In the genomic region with DNA sequence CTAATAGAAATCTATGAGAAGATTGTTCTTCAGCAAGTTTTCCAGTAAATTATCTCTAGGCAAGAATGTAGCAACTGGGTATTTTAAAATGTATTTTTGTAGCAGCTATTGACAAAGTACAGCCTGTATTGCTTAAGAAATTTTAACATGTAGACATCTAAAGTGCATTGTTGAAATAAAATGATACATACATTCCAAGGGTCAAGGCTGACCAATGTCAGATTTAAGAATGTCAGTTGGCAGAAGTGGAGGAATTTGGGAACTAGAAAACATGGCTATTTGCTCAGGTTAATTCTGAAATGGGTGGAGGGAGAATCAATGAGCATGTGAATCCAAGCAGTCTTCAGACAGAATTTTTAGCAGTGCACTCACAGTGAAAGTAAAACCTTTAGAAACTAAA, we compare ENCODE assay signal across 22 cellular contexts. TPM values are rescaled to one million over a fixed set of nuclear protein-coding genes. Genes with fewer than 3 reads are reported as not detected.
DNase-seq lines count a peak whose midpoint lies in the region; ATAC-seq and TF ChIP-seq lines count a peak whose summit lies in the region.
"Had no signal": no experiment of that assay in that cellular context is flagged by ENCODE, and none has a peak within 500 bp of the region (broad histone marks: within the 10 kb centered on the region; RNA-seq: fewer than 3 reads in every experiment).

No MANE protein-coding gene starts in this region.

- no peaks in the 10 kb centered on the region for H3K36me3 Mint-ChIP-seq in GM23338 (ENCODE audit: low read depth)
- H3K36me3 Mint-ChIP-seq: naive thymus-derived CD8-positive, alpha-beta T cell; stimulated activated memory B cell treated with anti-CD40 and anti-IgM and Interleukin-4, amounts not matched to agents 10 μg/mL and 1 μg/mL and 100 μg/mL, for 72 hours had no signal

- H3K4me3 Mint-ChIP-seq in GM23338 = no peak overlapping the region
- H3K4me3 Mint-ChIP-seq: activated B cell treated with CpG ODN at 0.5 μM for 24 hours; activated CD4-positive, alpha-beta T cell treated with anti-CD3 and anti-CD28 coated beads, Interleukin-2, amount 10 ng/mL, durations not matched to agents 7 days and 5 days; activated T-cell treated with anti-CD3 and anti-CD28 coated beads, Interleukin-2, amount 50 U/mL, for 4 hours; naive thymus-derived CD8-positive, alpha-beta T cell; stimulated activated memory B cell treated with anti-CD40 and anti-IgM and Interleukin-4, amounts not matched to agents 10 μg/mL and 1 μg/mL and 100 μg/mL, for 72 hours had no signal

- no peaks in the 10 kb centered on the region for H3K9me3 Mint-ChIP-seq in GM23338
- H3K9me3 Mint-ChIP-seq: activated B cell treated with CpG ODN at 0.5 μM for 24 hours; activated CD4-positive, alpha-beta T cell treated with anti-CD3 and anti-CD28 coated beads, Interleukin-2, amount 10 ng/mL, durations not matched to agents 7 days and 5 days; activated T-cell treated with anti-CD3 and anti-CD28 coated beads, Interleukin-2, amount 50 U/mL, for 4 hours; naive thymus-derived CD8-positive, alpha-beta T cell; stimulated activated memory B cell treated with anti-CD40 and anti-IgM and Interleukin-4, amounts not matched to agents 10 μg/mL and 1 μg/mL and 100 μg/mL, for 72 hours had no signal

- TF ChIP-seq EP300 in gastroesophageal sphincter (IDR thresholded peaks at IDR 0.05) = no peak

- no peak overlapping the region for H3K4me2 ChIP-seq in GM23338

- DNase-seq in GM23338 (ENCODE audit: low spot score) (no peak), choroid plexus epithelial cell (ENCODE audit: low read depth) (peak; percentile 61), iris pigment epithelial cell (ENCODE audit: low read depth) (peak; percentile 53), NCI-H1105 treated with DMSO at 0.1 percent for 48 hours (lab: John Stamatoyannopoulos, UW) (no peak), NCI-H1105 (lab: John Stamatoyannopoulos, UW) (no peak)
- DNase-seq: activated B cell treated with CpG ODN at 0.5 μM for 24 hours; activated CD4-positive, alpha-beta T cell treated with anti-CD3 and anti-CD28 coated beads, Interleukin-2, amount 10 ng/mL, durations not matched to agents 7 days and 5 days; activated T-cell treated with anti-CD3 and anti-CD28 coated beads, Interleukin-2, amount 50 U/mL, for 4 hours; DND-41; head of caudate nucleus; naive thymus-derived CD8-positive, alpha-beta T cell; NCI-H1048; NCI-H1694 treated with DMSO at 0.1 percent for 48 hours; NCI-H446 treated with DMSO at 0.1 percent for 48 hours; NCI-H82; occipital lobe; SJCRH30; T-helper 1 cell had no signal

- no peaks in the 10 kb centered on the region for H3K79me2 ChIP-seq in GM23338 (replicated peaks; ENCODE audit: insufficient read depth)

- peaks cover 14% of the 10 kb centered on the region; the same call in 1 of the 2 replicates for H3K4me1 ChIP-seq in GM23338 (ENCODE audit: insufficient read depth)
- peaks cover 0 to 20% (median 0%) of the 10 kb centered on the region in 3 donors for H3K4me1 ChIP-seq in gastroesophageal sphincter

- H2AFZ ChIP-seq in GM23338 = 0 out of 2 replicates have a peak overlapping the region, but pooled peaks have one; percentile 95

- H3K4me3 ChIP-seq in GM23338 (no peak overlapping the region), choroid plexus epithelial cell (ENCODE audit: low read depth, low read length) (no peak overlapping the region), gastroesophageal sphincter (no peak overlapping the region)
- H3K4me3 ChIP-seq: K562, SJCRH30 had no signal

- H3F3A ChIP-seq in GM23338 (replicated peaks; ENCODE audit: low read depth) = no peaks in the 10 kb centered on the region

- H3K9me2 ChIP-seq in GM23338 (ENCODE audit: insufficient read depth) = no peaks in the 10 kb centered on the region

- no peak for TF ChIP-seq CTCF in GM23338 (conservative IDR thresholded peaks at IDR 0.05; ENCODE audit: low read depth in 2 of 2)
- TF ChIP-seq CTCF in choroid plexus epithelial cell (conservative IDR thresholded peaks at IDR 0.05; ENCODE audit: low read depth, low read length) = no peak
- TF ChIP-seq CTCF in gastroesophageal sphincter (IDR thresholded peaks at IDR 0.05) = no peak

- no peaks in the 10 kb centered on the region for H3K9me3 ChIP-seq in gastroesophageal sphincter
- H3K9me3 ChIP-seq: SJCRH30 had no signal

- no peak for TF ChIP-seq POLR2A in gastroesophageal sphincter (IDR thresholded peaks at IDR 0.05)

- no peak overlapping the region for H3K27ac Mint-ChIP-seq in GM23338
- H3K27ac Mint-ChIP-seq: activated B cell treated with CpG ODN at 0.5 μM for 24 hours; activated CD4-positive, alpha-beta T cell treated with anti-CD3 and anti-CD28 coated beads, Interleukin-2, amount 10 ng/mL, durations not matched to agents 7 days and 5 days had no signal

- H3K36me3 ChIP-seq in GM23338 (ENCODE audit: insufficient read depth) (no peaks in the 10 kb centered on the region), gastroesophageal sphincter (no peaks in the 10 kb centered on the region)
- H3K36me3 ChIP-seq: SJCRH30 had no signal

- no peaks in the 10 kb centered on the region for H4K20me1 ChIP-seq in GM23338 (replicated peaks; ENCODE audit: insufficient read depth)

- ATAC-seq in GM23338 = no peak
- no peak for ATAC-seq in HG02884 (IDR thresholded peaks at IDR 0.05; ENCODE audit: unreplicated experiment)
- no peak for ATAC-seq in gastroesophageal sphincter
- ATAC-seq: activated T-cell treated with anti-CD3 and anti-CD28 coated beads, Interleukin-2, amount 50 U/mL, for 4 hours; K562; naive thymus-derived CD8-positive, alpha-beta T cell; stimulated activated memory B cell treated with anti-CD40 and anti-IgM and Interleukin-4, amounts not matched to agents 10 μg/mL and 1 μg/mL and 100 μg/mL, for 72 hours had no signal

- H3K27me3 ChIP-seq in GM23338 (ENCODE audit: insufficient read depth) = no peaks in the 10 kb centered on the region
- no peaks in the 10 kb centered on the region for H3K27me3 ChIP-seq in gastroesophageal sphincter
- H3K27me3 ChIP-seq: SJCRH30 had no signal

- peaks cover 6% of the 10 kb centered on the region for H3K27me3 Mint-ChIP-seq in GM23338 (ENCODE audit: insufficient read depth, low read depth, poor library complexity)
- H3K27me3 Mint-ChIP-seq: activated CD4-positive, alpha-beta T cell treated with anti-CD3 and anti-CD28 coated beads, Interleukin-2, amount 10 ng/mL, durations not matched to agents 7 days and 5 days had no signal

- peaks cover 16% of the 10 kb centered on the region for H3K4me1 Mint-ChIP-seq in GM23338

- no peak overlapping the region for H3K27ac ChIP-seq in GM23338 (ENCODE audit: low read depth)
- peak overlapping the region in 2 of 4 donors; percentile 23 to 54 for H3K27ac ChIP-seq in gastroesophageal sphincter
- H3K27ac ChIP-seq: SJCRH30 had no signal

TF ChIP-seq in GM23338, 12 proteins besides CTCF, POLR2A, EP300 and RAD21 (continues in another document):
- TF ChIP-seq ZNF331 (CRISPR knock-in tag; IDR thresholded peaks at IDR 0.05; ENCODE audit: low read depth) = no peak
- TF ChIP-seq JUNB (IDR thresholded peaks at IDR 0.05; ENCODE audit: unreplicated experiment) = no peak

RNA-seq across cellular contexts. Expression of gene ZSWIM6, which starts 57.5 kb away (rescaled TPM):
- total RNA-seq in GM23338 (2014; rRNA removed; shearing (Covaris generic)) = 6.0 and 6.6 TPM in 2 replicates
- 3.8 and 3.9 TPM in 2 replicates for polyA plus RNA-seq in GM23338 (2016; fragmentation: Nextera tagmentation; extraction: Ambion mirVana)
- total RNA-seq in gastroesophageal sphincter = 10 to 100 TPM in 3 of 4 donors, 1 to 10 TPM in 1; 8.9 to 20.9 (median 12.3) TPM

Comparison
In these comparisons a context has a peak if more than half of its experiments do, and no peak if none do; other contexts are left out.
1. DNase-seq: peak in choroid plexus epithelial cell (single experiment) and iris pigment epithelial cell (single experiment); none in GM23338 (single experiment), NCI-H1105 treated with DMSO at 0.1 percent for 48 hours (single experiment) and NCI-H1105 (single experiment).